ENCODE assay signal across 20 cellular contexts in the genomic region with DNA sequence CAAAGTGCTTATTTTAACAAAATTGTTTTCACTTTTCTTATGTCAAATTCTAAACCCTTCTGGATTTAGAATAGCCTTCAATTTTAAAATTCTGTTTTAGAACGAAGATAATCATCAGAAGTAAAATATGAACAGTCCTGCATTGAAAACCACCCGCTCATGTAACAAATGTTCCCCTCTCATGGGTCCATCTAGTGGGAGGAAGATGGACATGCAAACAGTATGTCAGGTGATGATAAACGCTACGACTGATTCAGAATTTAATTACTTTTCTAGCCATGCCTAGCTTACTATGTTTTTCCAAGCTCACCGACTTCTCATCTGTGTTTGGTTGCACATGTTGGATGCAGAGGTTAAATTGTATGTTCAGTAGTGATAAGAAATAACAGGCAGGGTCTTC. TPM values are rescaled to one million over a fixed set of nuclear protein-coding genes. Genes with fewer than 3 reads are reported as not detected.
DNase-seq lines count a peak whose midpoint lies in the region; ATAC-seq, FAIRE-seq and TF ChIP-seq lines count a peak whose summit lies in the region.
"Had no signal": no experiment of that assay in that cellular context is flagged by ENCODE, and none has a peak within 500 bp of the region (broad histone marks: within the 10 kb centered on the region; RNA-seq: fewer than 3 reads in every experiment).

No MANE protein-coding gene starts in this region.

- H3K9me3 Mint-ChIP-seq in activated T-helper 1 cell treated with anti-CD3 and anti-CD28 coated beads, Interleukin-12 subunit alpha, Interleukin-12 subunit beta, Interleukin-2, Interleukin-4 antibody, amounts not matched to agents 30 ng/mL and 10 ng/mL and 1 ng/mL, durations not matched to agents 14 hours and 24 hours and 36 hours = no peaks in the 10 kb centered on the region
- H3K9me3 Mint-ChIP-seq: activated CD8-positive, alpha-beta T cell treated with anti-CD3 and anti-CD28 coated beads for 36 hours; stimulated activated naive CD8-positive, alpha-beta T cell treated with anti-CD3 and anti-CD28 coated beads, Interleukin-15, Interleukin-2, amounts not matched to agents 100 ng/mL and 50 ng/mL, for 24 hours had no signal

- no peak overlapping the region for H3K4me2 ChIP-seq in OCI-LY7 (ENCODE audit: low read length)
- no peak overlapping the region for H3K4me2 ChIP-seq in H1 (ENCODE audit: insufficient read depth in 1 of 2, low read depth in 2 of 2, low read length in 2 of 2)
- peak overlapping the region; percentile 24 for H3K4me2 ChIP-seq in osteoblast (ENCODE audit: insufficient read depth, low read length)
- H3K4me2 ChIP-seq: BLaER1 treated with 17β-estradiol and CSF1 and Interleukin-3, amounts not matched to agents 10 nM and 100 nM had no signal

- FAIRE-seq in H54 (lab: Jason Lieb, UNC) (peak; percentile 15), H1 (lab: Jason Lieb, UNC) (peak; percentile 62)
- FAIRE-seq: D721Med had no signal

- H3K14ac ChIP-seq in H1 (ENCODE audit: insufficient read length) = no peak overlapping the region

- POLR2A ChIA-PET in OCI-LY7 (lab: Charles Lee) (no interaction called here), H1 (lab: Charles Lee; ENCODE audit: partially characterized antibody) (no interaction called here)

- no peak overlapping the region for H3K18ac ChIP-seq in H1 (ENCODE audit: extremely low read depth, low read length)

- no peak overlapping the region for H4K5ac ChIP-seq in H1 (ENCODE audit: insufficient read length, low read depth, low read length)

- H3K36me3 ChIP-seq in OCI-LY7 (ENCODE audit: insufficient read depth, low read length) (peaks cover 98% of the 10 kb centered on the region), H1 (ENCODE audit: control insufficient read depth in 2 of 4, insufficient read depth in 4 of 4, low read length in 3 of 4) (peaks cover 28 to 85% (median 48%) of the 10 kb centered on the region in 4 experiments), osteoblast (ENCODE audit: insufficient read depth, low read length) (peaks cover 63% of the 10 kb centered on the region)
- peaks cover 48% of the 10 kb centered on the region for H3K36me3 ChIP-seq in effector memory CD4-positive, alpha-beta T cell (ENCODE audit: control insufficient read depth, insufficient read depth, low read length)

- no peak overlapping the region for H3K23ac ChIP-seq in H1 (ENCODE audit: insufficient read length)

- H3K27me3 Mint-ChIP-seq in activated T-helper 1 cell treated with anti-CD3 and anti-CD28 coated beads, Interleukin-12 subunit alpha, Interleukin-12 subunit beta, Interleukin-2, Interleukin-4 antibody, amounts not matched to agents 30 ng/mL and 10 ng/mL and 1 ng/mL, durations not matched to agents 14 hours and 24 hours and 36 hours (ENCODE audit: insufficient read depth) = no peaks in the 10 kb centered on the region
- H3K27me3 Mint-ChIP-seq: activated CD8-positive, alpha-beta T cell treated with anti-CD3 and anti-CD28 coated beads for 36 hours; stimulated activated naive CD8-positive, alpha-beta T cell treated with anti-CD3 and anti-CD28 coated beads, Interleukin-15, Interleukin-2, amounts not matched to agents 100 ng/mL and 50 ng/mL, for 24 hours had no signal

- no peaks in the 10 kb centered on the region for H3K4me1 Mint-ChIP-seq in activated T-helper 1 cell treated with anti-CD3 and anti-CD28 coated beads, Interleukin-12 subunit alpha, Interleukin-12 subunit beta, Interleukin-2, Interleukin-4 antibody, amounts not matched to agents 30 ng/mL and 10 ng/mL and 1 ng/mL, durations not matched to agents 14 hours and 24 hours and 36 hours (ENCODE audit: low read depth)

- H3K4ac ChIP-seq in H1 (replicated peaks; ENCODE audit: insufficient read length, low read depth, low read length) = no peak overlapping the region

- no peak for ATAC-seq in GM21576 (IDR thresholded peaks at IDR 0.05; ENCODE audit: unreplicated experiment)
- ATAC-seq: activated CD8-positive, alpha-beta T cell treated with anti-CD3 and anti-CD28 coated beads for 36 hours; left colon had no signal

- no peak overlapping the region for H3K27ac Mint-ChIP-seq in activated T-helper 1 cell treated with anti-CD3 and anti-CD28 coated beads, Interleukin-12 subunit alpha, Interleukin-12 subunit beta, Interleukin-2, Interleukin-4 antibody, amounts not matched to agents 30 ng/mL and 10 ng/mL and 1 ng/mL, durations not matched to agents 14 hours and 24 hours and 36 hours
- H3K27ac Mint-ChIP-seq: activated CD8-positive, alpha-beta T cell treated with anti-CD3 and anti-CD28 coated beads for 36 hours; stimulated activated naive CD8-positive, alpha-beta T cell treated with anti-CD3 and anti-CD28 coated beads, Interleukin-15, Interleukin-2, amounts not matched to agents 100 ng/mL and 50 ng/mL, for 24 hours had no signal

- no peak overlapping the region for H2AFZ ChIP-seq in OCI-LY7 (ENCODE audit: low read length)
- H2AFZ ChIP-seq in H1 (ENCODE audit: low read length) = no peak overlapping the region
- H2AFZ ChIP-seq in osteoblast (ENCODE audit: low read length) = no peak overlapping the region

- TF ChIP-seq POLR2A in H54 (IDR thresholded peaks at IDR 0.05; ENCODE audit: low read depth, low read length) (no peak), H1 (IDR thresholded peaks at IDR 0.05; ENCODE audit: control extremely low read depth in 1 of 2, low read depth in 2 of 2, low read length in 2 of 2) (no peak)

- no peaks in the 10 kb centered on the region for H3K79me1 ChIP-seq in H1 (ENCODE audit: low read depth, low read length)

- no peak overlapping the region for H4K8ac ChIP-seq in H1 (ENCODE audit: extremely low read depth, insufficient read depth, low read length)

- H3K27me3 ChIP-seq in H1 (replicated peaks in 1 of 4; ENCODE audit: control insufficient read depth in 3 of 4, extremely low read depth in 1 of 4, insufficient read depth in 3 of 4, low read length in 3 of 4) (no peaks in the 10 kb centered on the region), osteoblast (ENCODE audit: insufficient read depth, low read length) (no peaks in the 10 kb centered on the region)
- H3K27me3 ChIP-seq in effector memory CD4-positive, alpha-beta T cell (replicated peaks; ENCODE audit: control insufficient read depth, insufficient read depth, low read length, poor library complexity, severe bottlenecking) = no peaks in the 10 kb centered on the region
- H3K27me3 ChIP-seq: BLaER1 treated with 17β-estradiol and CSF1 and Interleukin-3, amounts not matched to agents 10 nM and 100 nM had no signal

- H3K56ac ChIP-seq in H1 (replicated peaks; ENCODE audit: insufficient read length, low read depth, low read length) = no peak overlapping the region

- no peak overlapping the region for H3K4me3 ChIP-seq in OCI-LY7 (ENCODE audit: low read depth, low read length, poor library complexity, severe bottlenecking)
- no peak overlapping the region for H3K4me3 ChIP-seq in H1 (ENCODE audit: extremely low read depth in 1 of 4, insufficient read depth in 2 of 4, low read depth in 3 of 4, low read length in 4 of 4)
- H3K4me3 ChIP-seq in osteoblast (ENCODE audit: insufficient read depth, low read length) = no peak overlapping the region
- no peak overlapping the region for H3K4me3 ChIP-seq in effector memory CD4-positive, alpha-beta T cell (ENCODE audit: insufficient read depth, low read depth, low read length, poor library complexity, severe bottlenecking)
- H3K4me3 ChIP-seq: BLaER1 treated with 17β-estradiol and CSF1 and Interleukin-3, amounts not matched to agents 10 nM and 100 nM; SK-N-MC had no signal

- intact Hi-C loops in OCI-LY7 (cut with micrococcal nuclease; ENCODE audit: unreplicated experiment) = no loop called here
- intact Hi-C loops in activated T-helper 1 cell treated with anti-CD3 and anti-CD28 coated beads, Interleukin-12 subunit alpha, Interleukin-12 subunit beta, Interleukin-2, Interleukin-4 antibody, amounts not matched to agents 30 ng/mL and 10 ng/mL and 1 ng/mL, durations not matched to agents 14 hours and 24 hours and 36 hours (cut with micrococcal nuclease) = no loop called here

- H3K36me3 Mint-ChIP-seq in activated T-helper 1 cell treated with anti-CD3 and anti-CD28 coated beads, Interleukin-12 subunit alpha, Interleukin-12 subunit beta, Interleukin-2, Interleukin-4 antibody, amounts not matched to agents 30 ng/mL and 10 ng/mL and 1 ng/mL, durations not matched to agents 14 hours and 24 hours and 36 hours (ENCODE audit: low read depth) = peaks cover 49% of the 10 kb centered on the region

- H3K9me3 ChIP-seq in OCI-LY7 (ENCODE audit: low read length) (no peaks in the 10 kb centered on the region), H1 (ENCODE audit: insufficient read depth in 2 of 2, low read depth in 1 of 2, low read length in 1 of 2) (no peaks in the 10 kb centered on the region), osteoblast (ENCODE audit: low read depth, low read length) (no peaks in the 10 kb centered on the region)
- H3K9me3 ChIP-seq in effector memory CD4-positive, alpha-beta T cell (ENCODE audit: control insufficient read depth, low read length) = no peaks in the 10 kb centered on the region
- H3K9me3 ChIP-seq: BLaER1 treated with 17β-estradiol and CSF1 and Interleukin-3, amounts not matched to agents 10 nM and 100 nM had no signal

- H2AK5ac ChIP-seq in H1 (ENCODE audit: low read depth, low read length) = no peak overlapping the region

- TF ChIP-seq RAD21 in H1 (IDR thresholded peaks at IDR 0.05 in 1 of 2, conservative IDR thresholded peaks at IDR 0.05 in 1 of 2; ENCODE audit: low read depth in 2 of 2, low read length in 2 of 2) = peak in 1 of 2 experiments; percentile 23; a peak in 2 of 4 replicates

- TF ChIP-seq CTCF in OCI-LY7 (conservative IDR thresholded peaks at IDR 0.05; ENCODE audit: low read length) (peak; percentile 44; the same call in 1 of the 2 replicates), H1 (IDR thresholded peaks at IDR 0.05; ENCODE audit: control extremely low read depth in 1 of 3, insufficient read depth in 1 of 3, low read depth in 1 of 3, low read length in 3 of 3) (peak in 1 of 3 experiments; percentile 10; a peak in 1 of 4 replicates), osteoblast (IDR thresholded peaks at IDR 0.05; ENCODE audit: extremely low read depth, low read depth, low read length) (no peak)

- H3K9ac ChIP-seq in H1 (replicated peaks in 1 of 4; ENCODE audit: extremely low read depth in 1 of 4, low read depth in 3 of 4, low read length in 3 of 4) = no peak overlapping the region
- H3K9ac ChIP-seq: BLaER1 treated with 17β-estradiol and CSF1 and Interleukin-3, amounts not matched to agents 10 nM and 100 nM had no signal

- no peak overlapping the region for H4K91ac ChIP-seq in H1 (replicated peaks; ENCODE audit: insufficient read length, low read length)

- no peaks in the 10 kb centered on the region for H3K4me1 ChIP-seq in OCI-LY7 (ENCODE audit: insufficient read depth, low read length, poor library complexity, severe bottlenecking)
- H3K4me1 ChIP-seq in H1 (replicated peaks in 1 of 4; ENCODE audit: control insufficient read depth in 3 of 4, insufficient read depth in 4 of 4, low read length in 3 of 4) = no peaks in the 10 kb centered on the region
- H3K4me1 ChIP-seq in osteoblast (ENCODE audit: insufficient read depth, low read length) = peaks cover 19% of the 10 kb centered on the region
- no peaks in the 10 kb centered on the region for H3K4me1 ChIP-seq in effector memory CD4-positive, alpha-beta T cell (ENCODE audit: control insufficient read depth, insufficient read depth, low read length, poor library complexity, severe bottlenecking)
- H3K4me1 ChIP-seq: BLaER1 treated with 17β-estradiol and CSF1 and Interleukin-3, amounts not matched to agents 10 nM and 100 nM had no signal

- no peaks in the 10 kb centered on the region; the same call in 1 of the 2 replicates for H4K20me1 ChIP-seq in OCI-LY7 (ENCODE audit: insufficient read depth, low read length)
- peaks cover 2 to 4% of the 10 kb centered on the region in 2 experiments for H4K20me1 ChIP-seq in H1 (replicated peaks in 1 of 2; ENCODE audit: control insufficient read depth in 1 of 2, insufficient read depth in 2 of 2, low read length in 2 of 2)
- H4K20me1 ChIP-seq in osteoblast (ENCODE audit: insufficient read depth, low read length) = peaks cover 4% of the 10 kb centered on the region

- H2BK12ac ChIP-seq in H1 (ENCODE audit: low read depth, low read length) = no peak overlapping the region

- H3K79me2 ChIP-seq in OCI-LY7 (ENCODE audit: insufficient read depth, low read depth, low read length) (no peaks in the 10 kb centered on the region), H1 (ENCODE audit: control insufficient read depth in 1 of 2, insufficient read depth in 2 of 2, low read length in 2 of 2) (peaks cover 0 to 3% of the 10 kb centered on the region in 2 experiments; a peak in 1 of 4 replicates), osteoblast (ENCODE audit: insufficient read depth, low read length) (peaks cover 31% of the 10 kb centered on the region)

- 90% methylated on average over 5 of the region's 5 CpGs; no CpG with 5 or more reads in 1 of the 2 experiments for WGBS in H1 (ENCODE audit: extremely low coverage in 1 of 2, insufficient coverage in 1 of 2, insufficient read length in 1 of 2, insufficient replicate concordance in 2 of 2, low coverage in 1 of 2, low lambda C conversion rate in 2 of 2, missing lambda C conversion rate in 1 of 2), 2 experiments

- H2BK120ac ChIP-seq in H1 (replicated peaks; ENCODE audit: low read depth, low read length) = no peak overlapping the region

- H3K27ac ChIP-seq in OCI-LY7 (ENCODE audit: low read depth, low read length, poor library complexity, severe bottlenecking) (no peak overlapping the region), H1 (ENCODE audit: low read depth, low read length) (no peak overlapping the region), osteoblast (ENCODE audit: low read depth, low read length) (peak overlapping the region; percentile 13)
- H3K27ac ChIP-seq in effector memory CD4-positive, alpha-beta T cell (ENCODE audit: insufficient read depth, low read length, poor library complexity, severe bottlenecking) = no peak overlapping the region
- H3K27ac ChIP-seq: BLaER1 treated with 17β-estradiol and CSF1 and Interleukin-3, amounts not matched to agents 10 nM and 100 nM; SK-N-MC had no signal

- H3K4me3 Mint-ChIP-seq in activated T-helper 1 cell treated with anti-CD3 and anti-CD28 coated beads, Interleukin-12 subunit alpha, Interleukin-12 subunit beta, Interleukin-2, Interleukin-4 antibody, amounts not matched to agents 30 ng/mL and 10 ng/mL and 1 ng/mL, durations not matched to agents 14 hours and 24 hours and 36 hours = no peak overlapping the region
- H3K4me3 Mint-ChIP-seq: activated CD8-positive, alpha-beta T cell treated with anti-CD3 and anti-CD28 coated beads for 36 hours; stimulated activated naive CD8-positive, alpha-beta T cell treated with anti-CD3 and anti-CD28 coated beads, Interleukin-15, Interleukin-2, amounts not matched to agents 100 ng/mL and 50 ng/mL, for 24 hours had no signal

- DNase-seq in H54 (ENCODE audit: insufficient read length, low spot score) = no peak
- DNase-seq in OCI-LY7 (ENCODE audit: low spot score) = no peak
- DNase-seq in H1 (ENCODE audit: low read depth in 1 of 2, low spot score in 2 of 2) = no peak
- no peak for DNase-seq in osteoblast (ENCODE audit: insufficient read length, low spot score, missing footprints)
- no peak for DNase-seq in activated T-helper 1 cell treated with anti-CD3 and anti-CD28 coated beads, Interleukin-12 subunit alpha, Interleukin-12 subunit beta, Interleukin-2, Interleukin-4 antibody, amounts not matched to agents 30 ng/mL and 10 ng/mL and 1 ng/mL, durations not matched to agents 14 hours and 24 hours and 36 hours (ENCODE audit: low spot score)
- DNase-seq in effector memory CD4-positive, alpha-beta T cell = no peak
- DNase-seq in effector CD8-positive, alpha-beta T cell (lab: John Stamatoyannopoulos, UW) = no peak
- DNase-seq: activated CD4-positive, CD25-positive, alpha-beta regulatory T cell; activated CD8-positive, alpha-beta T cell treated with anti-CD3 and anti-CD28 coated beads for 36 hours; activated naive CD4-positive, alpha-beta T cell; central memory CD4-positive, alpha-beta T cell; left colon; NCI-H748 treated with DMSO at 0.1 percent for 48 hours; stimulated activated CD4-positive, alpha-beta T cell treated with anti-CD3 and anti-CD28 coated beads, Interleukin-4, amount 100 ng/mL, for 24 hours; T-helper 9 cell had no signal

- H2BK20ac ChIP-seq in H1 (ENCODE audit: low read length) = no peak overlapping the region

- BruUV-seq in OCI-LY7 (replicated peaks; lab: Mats Ljungman, UMichigan) = no TSS peak

- no peaks in the 10 kb centered on the region for H3K9me2 ChIP-seq in OCI-LY7 (ENCODE audit: insufficient read depth, low read length)

- CTCF ChIA-PET in OCI-LY7 (lab: Charles Lee; ENCODE audit: unreplicated experiment) (no interaction called here), H1 (lab: Charles Lee; ENCODE audit: partially characterized antibody) (no interaction called here)

- no peaks in the 10 kb centered on the region; the same call in 1 of the 2 replicates for H3K23me2 ChIP-seq in H1 (ENCODE audit: low read depth, low read length)

- no peak overlapping the region for H2BK5ac ChIP-seq in H1 (ENCODE audit: low read depth, low read length)

- no peak overlapping the region for H2BK15ac ChIP-seq in H1 (ENCODE audit: low read length)

- no peak for TF ChIP-seq EP300 in H1 (IDR thresholded peaks at IDR 0.05; ENCODE audit: borderline replicate concordance in 1 of 2, low read depth in 2 of 2, low read length in 2 of 2)

RNA-seq across cellular contexts. Expression of a gene that starts 23.5 kb away (rescaled TPM):
- 229 and 316 TPM in 2 replicates for total RNA-seq in OCI-LY7 (2014; rRNA removed; shearing (Covaris generic))
- total RNA-seq in OCI-LY7 (2022) = 307 and 315 TPM in 2 replicates
- total RNA-seq in H1 (2021; fragmentation: NEBNext Ultra II Directional; extraction: Animal tissue kit (Norgen Biotek cat#: 25700)) = 192 and 202 TPM in 2 replicates
- 168 and 226 TPM in 2 replicates for polyA plus RNA-seq in H1 (2011; rRNA removed)
- 292 TPM for polyA plus RNA-seq in H1 (2011; cell fraction: cytosol; rRNA removed)
- polyA plus RNA-seq in H1 (2011; cell fraction: nucleus; rRNA removed) = 46.3 TPM
- 226 to 357 TPM (median 259 TPM) in 4 replicates for polyA plus RNA-seq in H1 (2012, experiment 1 of 2)
- polyA plus RNA-seq in H1 (2012, experiment 2 of 2) = 86.4 TPM
- polyA plus RNA-seq in H1 (2013, experiment 1 of 2) = 216 TPM
- 218 TPM for polyA plus RNA-seq in H1 (2013, experiment 2 of 2)
- polyA minus RNA-seq in H1 (2011; rRNA and poly(A)+ RNA removed) = 66.3 and 67.6 TPM in 2 replicates
- 221 TPM for polyA minus RNA-seq in H1 (2011; cell fraction: cytosol; rRNA and poly(A)+ RNA removed)
- 34.9 TPM for polyA minus RNA-seq in H1 (2011; cell fraction: nucleus; rRNA and poly(A)+ RNA removed)
- total RNA-seq in osteoblast = 187 and 207 TPM in 2 replicates
- 346 and 354 TPM in 2 replicates for total RNA-seq in activated T-helper 1 cell treated with anti-CD3 and anti-CD28 coated beads, Interleukin-12 subunit alpha, Interleukin-12 subunit beta, Interleukin-2, Interleukin-4 antibody, amounts not matched to agents 30 ng/mL and 10 ng/mL and 1 ng/mL, durations not matched to agents 14 hours and 24 hours and 36 hours

RNA-seq across cellular contexts. Expression of a gene that starts 48.9 kb away (rescaled TPM):
- total RNA-seq in OCI-LY7 (2014; rRNA removed; shearing (Covaris generic)) = 22.5 and 25.9 TPM in 2 replicates
- total RNA-seq in OCI-LY7 (2022) (87.3 and 111 TPM in 2 replicates), osteoblast (7.6 and 10.9 TPM in 2 replicates)
- 55.1 and 56.8 TPM in 2 replicates for total RNA-seq in H1 (2021; fragmentation: NEBNext Ultra II Directional; extraction: Animal tissue kit (Norgen Biotek cat#: 25700))
- 28.9 and 38.4 TPM in 2 replicates for polyA plus RNA-seq in H1 (2011; rRNA removed)
- 24.4 TPM for polyA plus RNA-seq in H1 (2011; cell fraction: cytosol; rRNA removed)
- polyA plus RNA-seq in H1 (2011; cell fraction: nucleus; rRNA removed) = 62.9 TPM
- 39.5 to 45.9 TPM (median 42.1 TPM) in 4 replicates for polyA plus RNA-seq in H1 (2012, experiment 1 of 2)
- 16.1 TPM for polyA plus RNA-seq in H1 (2012, experiment 2 of 2)
- polyA plus RNA-seq in H1 (2013, experiment 1 of 2) = 42.7 TPM
- polyA plus RNA-seq in H1 (2013, experiment 2 of 2) = 37.1 TPM
- polyA minus RNA-seq in H1 (2011; rRNA and poly(A)+ RNA removed) = 37.2 and 43.3 TPM in 2 replicates
- 25.5 TPM for polyA minus RNA-seq in H1 (2011; cell fraction: cytosol; rRNA and poly(A)+ RNA removed)
- polyA minus RNA-seq in H1 (2011; cell fraction: nucleus; rRNA and poly(A)+ RNA removed) = 126 TPM
- 66.1 and 70.6 TPM in 2 replicates for total RNA-seq in activated T-helper 1 cell treated with anti-CD3 and anti-CD28 coated beads, Interleukin-12 subunit alpha, Interleukin-12 subunit beta, Interleukin-2, Interleukin-4 antibody, amounts not matched to agents 30 ng/mL and 10 ng/mL and 1 ng/mL, durations not matched to agents 14 hours and 24 hours and 36 hours
